In genomic region chr12:50224026-50224692, GRCh38 we compare ENCODE assay signal across 1 cellular context.
TF ChIP-seq lines count a peak whose summit lies in the region.

No MANE protein-coding gene starts in this region.

TF ChIP-seq in HCT116, 20 proteins besides CTCF, POLR2A, EP300 and RAD21 (continued from another document):
- TF ChIP-seq TCF7L2 (IDR thresholded peaks at IDR 0.05; ENCODE audit: borderline replicate concordance, extremely low read depth, insufficient read depth, insufficient read length) (no peak), SP1 (IDR thresholded peaks at IDR 0.05; ENCODE audit: low read depth) (peak; percentile 79), EGR1 (IDR thresholded peaks at IDR 0.05; ENCODE audit: low read depth) (no peak), ELF1 (IDR thresholded peaks at IDR 0.05; ENCODE audit: borderline replicate concordance, low read depth) (no peak), FOSL1 (IDR thresholded peaks at IDR 0.05; ENCODE audit: low read depth) (peak; percentile 89), REST (IDR thresholded peaks at IDR 0.05; ENCODE audit: low read depth) (no peak), EZH2 (IDR thresholded peaks at IDR 0.05) (no peak)
- TF ChIP-seq, protein P1, sequence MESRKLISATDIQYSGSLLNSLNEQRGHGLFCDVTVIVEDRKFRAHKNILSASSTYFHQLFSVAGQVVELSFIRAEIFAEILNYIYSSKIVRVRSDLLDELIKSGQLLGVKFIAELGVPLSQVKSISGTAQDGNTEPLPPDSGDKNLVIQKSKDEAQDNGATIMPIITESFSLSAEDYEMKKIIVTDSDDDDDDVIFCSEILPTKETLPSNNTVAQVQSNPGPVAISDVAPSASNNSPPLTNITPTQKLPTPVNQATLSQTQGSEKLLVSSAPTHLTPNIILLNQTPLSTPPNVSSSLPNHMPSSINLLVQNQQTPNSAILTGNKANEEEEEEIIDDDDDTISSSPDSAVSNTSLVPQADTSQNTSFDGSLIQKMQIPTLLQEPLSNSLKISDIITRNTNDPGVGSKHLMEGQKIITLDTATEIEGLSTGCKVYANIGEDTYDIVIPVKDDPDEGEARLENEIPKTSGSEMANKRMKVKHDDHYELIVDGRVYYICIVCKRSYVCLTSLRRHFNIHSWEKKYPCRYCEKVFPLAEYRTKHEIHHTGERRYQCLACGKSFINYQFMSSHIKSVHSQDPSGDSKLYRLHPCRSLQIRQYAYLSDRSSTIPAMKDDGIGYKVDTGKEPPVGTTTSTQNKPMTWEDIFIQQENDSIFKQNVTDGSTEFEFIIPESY (IDR thresholded peaks at IDR 0.05; ENCODE audit: extremely low read depth, insufficient replicate concordance, low read length): no peak
